Comparison of ENCODE assay signal across 27 cellular contexts in the genomic region with DNA sequence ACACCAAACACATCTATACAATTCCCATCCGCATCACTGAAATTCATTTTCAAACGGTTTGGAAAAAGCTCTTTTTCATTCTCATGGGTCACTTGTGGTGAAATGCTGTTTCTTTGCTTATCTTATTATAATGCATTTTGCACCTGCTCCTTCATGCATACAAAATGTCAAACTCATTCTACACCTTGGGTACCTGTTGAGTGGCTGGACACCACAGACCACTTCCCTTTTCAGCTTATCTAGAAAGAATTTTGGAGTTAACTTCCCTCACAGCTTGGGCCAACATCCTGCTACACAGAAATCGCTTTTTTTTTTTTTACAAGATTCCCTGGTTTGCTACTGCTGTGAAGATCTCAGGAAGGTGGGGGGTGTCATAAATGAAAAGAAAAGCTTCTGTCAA. TPM values are rescaled to one million over a fixed set of nuclear protein-coding genes. Genes with fewer than 3 reads are reported as not detected.
DNase-seq lines count a peak whose midpoint lies in the region; ATAC-seq and TF ChIP-seq lines count a peak whose summit lies in the region.
"Had no signal": no experiment of that assay in that cellular context is flagged by ENCODE, and none has a peak within 500 bp of the region (broad histone marks: within the 10 kb centered on the region; RNA-seq: fewer than 3 reads in every experiment).

No MANE protein-coding gene starts in this region.

- intact Hi-C loops in CD4-positive, alpha-beta T cell (cut with DNase I, micrococcal nuclease): loop anchor here (5.0 kb wide), 2 partner anchors 38 to 58 kb away; partner anchors contain the start of genes STKLD1 (in 1 of the 2), SURF1 (in 1 of the 2), SURF2 (in 1 of the 2) and SURF4 (in 1 of the 2)

- H3K4me3 Mint-ChIP-seq in T-helper 1 cell treated with Interleukin-12 subunit alpha and Interleukin-12 subunit beta and Interleukin-4 antibody, amounts not matched to agents 30 μg/mL and 1 μg/mL, for 36 hours: no peak overlapping the region
- peak overlapping the region; percentile 92 for H3K4me3 Mint-ChIP-seq in CD4-positive, alpha-beta T cell
- peak overlapping the region; percentile 22 for H3K4me3 Mint-ChIP-seq in activated CD8-positive, alpha-beta T cell treated with anti-CD3 and anti-CD28 coated beads, Interleukin-2, amount 10 ng/mL, durations not matched to agents 7 days and 5 days
- H3K4me3 Mint-ChIP-seq in memory B cell: no peak overlapping the region
- H3K4me3 Mint-ChIP-seq: GM23338 had no signal

- H3K36me3 Mint-ChIP-seq in T-helper 1 cell treated with Interleukin-12 subunit alpha and Interleukin-12 subunit beta and Interleukin-4 antibody, amounts not matched to agents 30 μg/mL and 1 μg/mL, for 36 hours (ENCODE audit: low read depth): peaks cover 25% of the 10 kb centered on the region
- H3K36me3 Mint-ChIP-seq in CD4-positive, alpha-beta T cell (ENCODE audit: low read depth): peaks cover 72% of the 10 kb centered on the region
- peaks cover 50% of the 10 kb centered on the region for H3K36me3 Mint-ChIP-seq in activated CD8-positive, alpha-beta T cell treated with anti-CD3 and anti-CD28 coated beads, Interleukin-2, amount 10 ng/mL, durations not matched to agents 7 days and 5 days (ENCODE audit: low read depth)
- H3K36me3 Mint-ChIP-seq in memory B cell: peaks cover 17% of the 10 kb centered on the region

- peak overlapping the region; percentile 1 for H3K27ac Mint-ChIP-seq in T-helper 1 cell treated with Interleukin-12 subunit alpha and Interleukin-12 subunit beta and Interleukin-4 antibody, amounts not matched to agents 30 μg/mL and 1 μg/mL, for 36 hours
- no peak overlapping the region for H3K27ac Mint-ChIP-seq in CD4-positive, alpha-beta T cell
- peak overlapping the region; percentile 47 for H3K27ac Mint-ChIP-seq in activated CD8-positive, alpha-beta T cell treated with anti-CD3 and anti-CD28 coated beads, Interleukin-2, amount 10 ng/mL, durations not matched to agents 7 days and 5 days
- peak overlapping the region; percentile 63 for H3K27ac Mint-ChIP-seq in memory B cell
- H3K27ac Mint-ChIP-seq: GM23338 had no signal

- H3K9me3 Mint-ChIP-seq in T-helper 1 cell treated with Interleukin-12 subunit alpha and Interleukin-12 subunit beta and Interleukin-4 antibody, amounts not matched to agents 30 μg/mL and 1 μg/mL, for 36 hours: no peaks in the 10 kb centered on the region
- H3K9me3 Mint-ChIP-seq in CD4-positive, alpha-beta T cell: no peaks in the 10 kb centered on the region
- no peaks in the 10 kb centered on the region for H3K9me3 Mint-ChIP-seq in activated CD8-positive, alpha-beta T cell treated with anti-CD3 and anti-CD28 coated beads, Interleukin-2, amount 10 ng/mL, durations not matched to agents 7 days and 5 days (ENCODE audit: insufficient read depth)
- peaks cover 3% of the 10 kb centered on the region for H3K9me3 Mint-ChIP-seq in memory B cell
- H3K9me3 Mint-ChIP-seq: CD8-positive, alpha-beta memory T cell had no signal

- no peaks in the 10 kb centered on the region for H3K27me3 Mint-ChIP-seq in T-helper 1 cell treated with Interleukin-12 subunit alpha and Interleukin-12 subunit beta and Interleukin-4 antibody, amounts not matched to agents 30 μg/mL and 1 μg/mL, for 36 hours (ENCODE audit: low read depth)
- H3K27me3 Mint-ChIP-seq in CD4-positive, alpha-beta T cell: no peaks in the 10 kb centered on the region
- no peaks in the 10 kb centered on the region for H3K27me3 Mint-ChIP-seq in activated CD8-positive, alpha-beta T cell treated with anti-CD3 and anti-CD28 coated beads, Interleukin-2, amount 10 ng/mL, durations not matched to agents 7 days and 5 days (ENCODE audit: low read depth)
- H3K27me3 Mint-ChIP-seq in memory B cell: no peaks in the 10 kb centered on the region

- DNase-seq in T-helper 1 cell (no peak), memory B cell (ENCODE audit: low spot score in 2 of 2) (no peak), NCI-H345 treated with DMSO at 0.1 percent for 48 hours (lab: John Stamatoyannopoulos, UW; ENCODE audit: unreplicated experiment) (no peak)
- no peak for DNase-seq in CD4-positive, alpha-beta T cell
- DNase-seq in activated CD8-positive, alpha-beta T cell treated with anti-CD3 and anti-CD28 coated beads, Interleukin-2, amount 10 ng/mL, durations not matched to agents 7 days and 5 days: no peak
- no peak for DNase-seq in effector CD8-positive, alpha-beta T cell (lab: John Stamatoyannopoulos, UW)
- DNase-seq: CD8-positive, alpha-beta memory T cell; effector CD4-positive, alpha-beta T cell; erythroblast; head of caudate nucleus; left ventricle myocardium superior; MM.1S; mucosa of descending colon; NCI-H1417; NCI-H2081; NCI-H226; NCI-H82; stimulated activated CD4-positive, alpha-beta T cell treated with anti-CD3 and anti-CD28 coated beads, Interleukin-4, amount 100 ng/mL, for 4 hours; stomach; T1000 had no signal

- H3K4me1 Mint-ChIP-seq in T-helper 1 cell treated with Interleukin-12 subunit alpha and Interleukin-12 subunit beta and Interleukin-4 antibody, amounts not matched to agents 30 μg/mL and 1 μg/mL, for 36 hours (ENCODE audit: low read depth): peaks cover 34% of the 10 kb centered on the region
- peaks cover 42% of the 10 kb centered on the region for H3K4me1 Mint-ChIP-seq in CD4-positive, alpha-beta T cell (ENCODE audit: low read depth)
- peaks cover 50% of the 10 kb centered on the region for H3K4me1 Mint-ChIP-seq in activated CD8-positive, alpha-beta T cell treated with anti-CD3 and anti-CD28 coated beads, Interleukin-2, amount 10 ng/mL, durations not matched to agents 7 days and 5 days (ENCODE audit: low read depth)
- peaks cover 27% of the 10 kb centered on the region for H3K4me1 Mint-ChIP-seq in memory B cell

- ATAC-seq in CD4-positive, alpha-beta T cell (ENCODE audit: poor library complexity): no peak
- no peak for ATAC-seq in activated CD8-positive, alpha-beta T cell treated with anti-CD3 and anti-CD28 coated beads, Interleukin-2, amount 10 ng/mL, durations not matched to agents 7 days and 5 days
- ATAC-seq in memory B cell (ENCODE audit: low read depth) (no peak), GM19351 (IDR thresholded peaks at IDR 0.05; ENCODE audit: unreplicated experiment) (no peak)
- ATAC-seq: GM23338, left ventricle myocardium superior, mucosa of descending colon, Right ventricle myocardium inferior, sciatic nerve had no signal

- H3K27me3 ChIP-seq in CD4-positive, alpha-beta T cell (ENCODE audit: control insufficient read depth, insufficient read depth, low read length): no peaks in the 10 kb centered on the region
- H3K27me3 ChIP-seq: stomach, tibial nerve had no signal

- CTCF ChIA-PET in CD4-positive, alpha-beta T cell (lab: Charles Lee): interaction anchor here (1.2 kb wide), 1 partner anchor 229 kb away, joined by 3 read pairs; no protein-coding TSS in a partner anchor
- CTCF ChIA-PET in activated CD8-positive, alpha-beta T cell treated with anti-CD3 and anti-CD28 coated beads, Interleukin-2, amount 10 ng/mL, durations not matched to agents 7 days and 5 days (lab: Charles Lee): interaction anchor here (2.3 kb wide), 1 partner anchor 9 kb away, joined by 9 read pairs; no protein-coding TSS in a partner anchor

- no peak overlapping the region for H3K27ac ChIP-seq in CD4-positive, alpha-beta T cell (ENCODE audit: low read depth, low read length)
- H3K27ac ChIP-seq: 22Rv1, stomach, tibial nerve had no signal

- H3K9me3 ChIP-seq in CD4-positive, alpha-beta T cell (ENCODE audit: control insufficient read depth, low read length): no peaks in the 10 kb centered on the region
- H3K9me3 ChIP-seq: mucosa of descending colon, stomach, tibial nerve had no signal

- no peak for TF ChIP-seq CTCF in CD4-positive, alpha-beta T cell (IDR thresholded peaks at IDR 0.05)

- POLR2A ChIA-PET in CD4-positive, alpha-beta T cell (lab: Charles Lee): no interaction called here
- POLR2A ChIA-PET in activated CD8-positive, alpha-beta T cell treated with anti-CD3 and anti-CD28 coated beads, Interleukin-2, amount 10 ng/mL, durations not matched to agents 7 days and 5 days (lab: Charles Lee): interaction anchor here (1.0 to 1.5 kb wide), 2 partner anchors 44 to 58 kb away, joined by 4 to 6 read pairs; no protein-coding TSS in a partner anchor

RNA-seq across cellular contexts. Expression of gene REXO4, which starts 2.7 kb away (rescaled TPM):
- total RNA-seq in CD4-positive, alpha-beta T cell: 10 to 100 TPM; 17.3 to 18.5 TPM
- 10 to 100 TPM; 23.6 to 25.7 TPM for total RNA-seq in activated CD8-positive, alpha-beta T cell treated with anti-CD3 and anti-CD28 coated beads, Interleukin-2, amount 10 ng/mL, durations not matched to agents 7 days and 5 days

RNA-seq across cellular contexts. Expression of gene ADAMTS13, which starts 7.1 kb away (rescaled TPM):
- 1 to 10 TPM; 2.2 to 2.6 TPM for total RNA-seq in CD4-positive, alpha-beta T cell
- total RNA-seq in activated CD8-positive, alpha-beta T cell treated with anti-CD3 and anti-CD28 coated beads, Interleukin-2, amount 10 ng/mL, durations not matched to agents 7 days and 5 days: 1 to 10 TPM; 1.4 to 2.5 TPM

RNA-seq across cellular contexts. Expression of gene STKLD1, which starts 38.9 kb away (rescaled TPM):
- 1 to 10 TPM in 1 of 2 experiments, under 1 TPM in 1; 0.59 to 1.0 TPM for total RNA-seq in CD4-positive, alpha-beta T cell
- total RNA-seq in activated CD8-positive, alpha-beta T cell treated with anti-CD3 and anti-CD28 coated beads, Interleukin-2, amount 10 ng/mL, durations not matched to agents 7 days and 5 days: under 1 TPM; 0.71 to 0.76 TPM
- total RNA-seq: GM23338, stomach had no signal

RNA-seq across cellular contexts. Expression of gene SURF4, which starts 39.2 kb away (rescaled TPM):
- 10 to 100 TPM; 90.7 to 94.6 TPM for total RNA-seq in CD4-positive, alpha-beta T cell
- total RNA-seq in activated CD8-positive, alpha-beta T cell treated with anti-CD3 and anti-CD28 coated beads, Interleukin-2, amount 10 ng/mL, durations not matched to agents 7 days and 5 days: 100 to 1,000 TPM; 175 to 176 TPM

RNA-seq across cellular contexts. Expression of gene CACFD1, which starts 44.7 kb away (rescaled TPM):
- 1 to 10 TPM; 3.7 to 3.8 TPM for total RNA-seq in CD4-positive, alpha-beta T cell
- 1 to 10 TPM; 1.3 to 2.4 TPM for total RNA-seq in activated CD8-positive, alpha-beta T cell treated with anti-CD3 and anti-CD28 coated beads, Interleukin-2, amount 10 ng/mL, durations not matched to agents 7 days and 5 days

Comparison
In these comparisons a context has a peak if more than half of its experiments do, and no peak if none do; other contexts are left out.
1. H3K4me3 Mint-ChIP-seq: peak in CD4-positive, alpha-beta T cell (single experiment) and activated CD8-positive, alpha-beta T cell treated with anti-CD3 and anti-CD28 coated beads, Interleukin-2, amount 10 ng/mL, durations not matched to agents 7 days and 5 days (single experiment); none in T-helper 1 cell treated with Interleukin-12 subunit alpha and Interleukin-12 subunit beta and Interleukin-4 antibody, amounts not matched to agents 30 μg/mL and 1 μg/mL, for 36 hours (single experiment) and memory B cell (single experiment).